ENCODE assay signal across 1 cellular context in genomic region chr4:146105464-146105863, GRCh38.
TF ChIP-seq lines count a peak whose summit lies in the region.

No MANE protein-coding gene starts in this region.

TF ChIP-seq in GM23338, 12 proteins besides CTCF, POLR2A, EP300 and RAD21 (continued from another document):
- TF ChIP-seq, protein P1, sequence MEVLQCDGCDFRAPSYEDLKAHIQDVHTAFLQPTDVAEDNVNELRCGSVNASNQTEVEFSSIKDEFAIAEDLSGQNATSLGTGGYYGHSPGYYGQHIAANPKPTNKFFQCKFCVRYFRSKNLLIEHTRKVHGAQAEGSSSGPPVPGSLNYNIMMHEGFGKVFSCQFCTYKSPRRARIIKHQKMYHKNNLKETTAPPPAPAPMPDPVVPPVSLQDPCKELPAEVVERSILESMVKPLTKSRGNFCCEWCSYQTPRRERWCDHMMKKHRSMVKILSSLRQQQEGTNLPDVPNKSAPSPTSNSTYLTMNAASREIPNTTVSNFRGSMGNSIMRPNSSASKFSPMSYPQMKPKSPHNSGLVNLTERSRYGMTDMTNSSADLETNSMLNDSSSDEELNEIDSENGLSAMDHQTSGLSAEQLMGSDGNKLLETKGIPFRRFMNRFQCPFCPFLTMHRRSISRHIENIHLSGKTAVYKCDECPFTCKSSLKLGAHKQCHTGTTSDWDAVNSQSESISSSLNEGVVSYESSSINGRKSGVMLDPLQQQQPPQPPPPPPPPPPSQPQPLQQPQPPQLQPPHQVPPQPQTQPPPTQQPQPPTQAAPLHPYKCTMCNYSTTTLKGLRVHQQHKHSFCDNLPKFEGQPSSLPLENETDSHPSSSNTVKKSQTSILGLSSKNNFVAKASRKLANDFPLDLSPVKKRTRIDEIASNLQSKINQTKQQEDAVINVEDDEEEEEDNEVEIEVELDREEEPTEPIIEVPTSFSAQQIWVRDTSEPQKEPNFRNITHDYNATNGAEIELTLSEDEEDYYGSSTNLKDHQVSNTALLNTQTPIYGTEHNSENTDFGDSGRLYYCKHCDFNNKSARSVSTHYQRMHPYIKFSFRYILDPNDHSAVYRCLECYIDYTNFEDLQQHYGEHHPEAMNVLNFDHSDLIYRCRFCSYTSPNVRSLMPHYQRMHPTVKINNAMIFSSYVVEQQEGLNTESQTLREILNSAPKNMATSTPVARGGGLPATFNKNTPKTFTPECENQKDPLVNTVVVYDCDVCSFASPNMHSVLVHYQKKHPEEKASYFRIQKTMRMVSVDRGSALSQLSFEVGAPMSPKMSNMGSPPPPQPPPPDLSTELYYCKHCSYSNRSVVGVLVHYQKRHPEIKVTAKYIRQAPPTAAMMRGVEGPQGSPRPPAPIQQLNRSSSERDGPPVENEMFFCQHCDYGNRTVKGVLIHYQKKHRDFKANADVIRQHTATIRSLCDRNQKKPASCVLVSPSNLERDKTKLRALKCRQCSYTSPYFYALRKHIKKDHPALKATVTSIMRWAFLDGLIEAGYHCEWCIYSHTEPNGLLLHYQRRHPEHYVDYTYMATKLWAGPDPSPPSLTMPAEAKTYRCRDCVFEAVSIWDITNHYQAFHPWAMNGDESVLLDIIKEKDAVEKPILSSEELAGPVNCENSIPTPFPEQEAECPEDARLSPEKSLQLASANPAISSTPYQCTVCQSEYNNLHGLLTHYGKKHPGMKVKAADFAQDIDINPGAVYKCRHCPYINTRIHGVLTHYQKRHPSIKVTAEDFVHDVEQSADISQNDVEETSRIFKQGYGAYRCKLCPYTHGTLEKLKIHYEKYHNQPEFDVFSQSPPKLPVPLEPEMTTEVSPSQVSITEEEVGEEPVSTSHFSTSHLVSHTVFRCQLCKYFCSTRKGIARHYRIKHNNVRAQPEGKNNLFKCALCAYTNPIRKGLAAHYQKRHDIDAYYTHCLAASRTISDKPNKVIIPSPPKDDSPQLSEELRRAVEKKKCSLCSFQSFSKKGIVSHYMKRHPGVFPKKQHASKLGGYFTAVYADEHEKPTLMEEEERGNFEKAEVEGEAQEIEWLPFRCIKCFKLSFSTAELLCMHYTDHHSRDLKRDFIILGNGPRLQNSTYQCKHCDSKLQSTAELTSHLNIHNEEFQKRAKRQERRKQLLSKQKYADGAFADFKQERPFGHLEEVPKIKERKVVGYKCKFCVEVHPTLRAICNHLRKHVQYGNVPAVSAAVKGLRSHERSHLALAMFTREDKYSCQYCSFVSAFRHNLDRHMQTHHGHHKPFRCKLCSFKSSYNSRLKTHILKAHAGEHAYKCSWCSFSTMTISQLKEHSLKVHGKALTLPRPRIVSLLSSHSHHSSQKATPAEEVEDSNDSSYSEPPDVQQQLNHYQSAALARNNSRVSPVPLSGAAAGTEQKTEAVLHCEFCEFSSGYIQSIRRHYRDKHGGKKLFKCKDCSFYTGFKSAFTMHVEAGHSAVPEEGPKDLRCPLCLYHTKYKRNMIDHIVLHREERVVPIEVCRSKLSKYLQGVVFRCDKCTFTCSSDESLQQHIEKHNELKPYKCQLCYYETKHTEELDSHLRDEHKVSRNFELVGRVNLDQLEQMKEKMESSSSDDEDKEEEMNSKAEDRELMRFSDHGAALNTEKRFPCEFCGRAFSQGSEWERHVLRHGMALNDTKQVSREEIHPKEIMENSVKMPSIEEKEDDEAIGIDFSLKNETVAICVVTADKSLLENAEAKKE (CRISPR knock-in tag; IDR thresholded peaks at IDR 0.05) = no peak
TF ChIP-seq in GM23338: peak in this region for 0.
